ENCODE assay signal across 11 cellular contexts in the genomic region with DNA sequence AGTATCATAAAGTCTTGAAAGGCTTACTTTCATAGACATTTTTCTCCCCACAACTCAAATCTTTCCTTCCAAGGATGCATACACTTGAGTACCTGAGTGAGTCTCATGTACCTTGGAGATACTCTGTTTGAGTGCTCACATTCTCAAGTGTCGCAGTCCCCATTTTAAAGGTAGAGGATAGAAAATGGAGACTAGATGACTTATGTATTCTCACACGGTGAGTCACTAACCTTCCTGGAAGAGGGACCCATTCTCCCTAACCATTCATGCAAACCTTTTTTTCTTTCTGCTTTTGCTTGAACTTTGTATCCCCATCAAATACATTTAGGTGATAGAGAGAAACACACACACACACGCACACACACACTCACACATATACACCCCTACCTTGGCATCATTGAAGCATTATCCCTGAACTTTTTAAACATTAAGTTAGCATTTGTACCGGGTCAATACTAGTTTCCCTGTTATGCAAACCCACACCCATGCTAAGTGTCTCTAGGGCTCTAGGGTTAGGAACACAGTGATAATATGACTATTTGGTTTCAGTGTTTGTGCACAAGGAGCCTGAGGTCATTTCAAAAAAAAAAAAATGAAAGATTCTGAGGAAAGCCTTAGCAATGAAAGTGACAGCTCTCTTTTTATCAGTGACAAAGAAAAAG.
DNase-seq lines count a peak whose midpoint lies in the region; ATAC-seq and TF ChIP-seq lines count a peak whose summit lies in the region.
"Had no signal": no experiment of that assay in that cellular context is flagged by ENCODE, and none has a peak within 500 bp of the region (broad histone marks: within the 10 kb centered on the region; RNA-seq: fewer than 3 reads in every experiment).

No MANE protein-coding gene starts in this region.

- ATAC-seq in GM18511 (IDR thresholded peaks at IDR 0.05; ENCODE audit: unreplicated experiment) (peak; percentile 54), GM21576 (IDR thresholded peaks at IDR 0.05; ENCODE audit: unreplicated experiment) (peak; percentile 60), HG03378 (IDR thresholded peaks at IDR 0.05; ENCODE audit: unreplicated experiment) (peak; percentile 67), HG03457 (IDR thresholded peaks at IDR 0.05; ENCODE audit: unreplicated experiment) (no peak)

- WGBS in esophagus squamous epithelium, 2 donors = 55 to 56% methylated on average over 4 of the region's 4 CpGs

- TF ChIP-seq CTCF in esophagus squamous epithelium (IDR thresholded peaks at IDR 0.05) = no peak

- no peak overlapping the region for H3K4me3 ChIP-seq in esophagus squamous epithelium
- H3K4me3 ChIP-seq: right atrium auricular region had no signal

- H3K9me3 ChIP-seq in esophagus squamous epithelium = no peaks in the 10 kb centered on the region
- H3K9me3 ChIP-seq: right atrium auricular region had no signal

- intact Hi-C loops in esophagus squamous epithelium (cut with DNase I) = no loop called here

- TF ChIP-seq POLR2A in esophagus squamous epithelium (IDR thresholded peaks at IDR 0.05) = no peak

- H3K36me3 ChIP-seq in esophagus squamous epithelium = no peaks in the 10 kb centered on the region
- H3K36me3 ChIP-seq: right atrium auricular region had no signal

- peak overlapping the region in 3 of 4 donors; percentile 79 to 86 (median 85) for H3K27ac ChIP-seq in esophagus squamous epithelium
- H3K27ac ChIP-seq: right atrium auricular region had no signal

- DNase-seq in esophagus squamous epithelium (lab: John Stamatoyannopoulos, UW) (no peak), NCI-H2196 treated with DMSO at 0.1 percent for 48 hours (lab: John Stamatoyannopoulos, UW; ENCODE audit: unreplicated experiment) (no peak), DMS114 treated with DMSO at 0.1 percent for 48 hours (lab: John Stamatoyannopoulos, UW; ENCODE audit: unreplicated experiment) (no peak)
- DNase-seq in central memory CD4-positive, alpha-beta T cell = no peak
- DNase-seq: GOT3, NCI-H1105 treated with DMSO at 0.1 percent for 48 hours had no signal

- H3K4me1 ChIP-seq in esophagus squamous epithelium = peaks cover 3 to 97% (median 4%) of the 10 kb centered on the region in 3 donors
- H3K4me1 ChIP-seq: right atrium auricular region had no signal

- H3K27me3 ChIP-seq in esophagus squamous epithelium = no peaks in the 10 kb centered on the region
- H3K27me3 ChIP-seq: right atrium auricular region had no signal
